In the genomic region with DNA sequence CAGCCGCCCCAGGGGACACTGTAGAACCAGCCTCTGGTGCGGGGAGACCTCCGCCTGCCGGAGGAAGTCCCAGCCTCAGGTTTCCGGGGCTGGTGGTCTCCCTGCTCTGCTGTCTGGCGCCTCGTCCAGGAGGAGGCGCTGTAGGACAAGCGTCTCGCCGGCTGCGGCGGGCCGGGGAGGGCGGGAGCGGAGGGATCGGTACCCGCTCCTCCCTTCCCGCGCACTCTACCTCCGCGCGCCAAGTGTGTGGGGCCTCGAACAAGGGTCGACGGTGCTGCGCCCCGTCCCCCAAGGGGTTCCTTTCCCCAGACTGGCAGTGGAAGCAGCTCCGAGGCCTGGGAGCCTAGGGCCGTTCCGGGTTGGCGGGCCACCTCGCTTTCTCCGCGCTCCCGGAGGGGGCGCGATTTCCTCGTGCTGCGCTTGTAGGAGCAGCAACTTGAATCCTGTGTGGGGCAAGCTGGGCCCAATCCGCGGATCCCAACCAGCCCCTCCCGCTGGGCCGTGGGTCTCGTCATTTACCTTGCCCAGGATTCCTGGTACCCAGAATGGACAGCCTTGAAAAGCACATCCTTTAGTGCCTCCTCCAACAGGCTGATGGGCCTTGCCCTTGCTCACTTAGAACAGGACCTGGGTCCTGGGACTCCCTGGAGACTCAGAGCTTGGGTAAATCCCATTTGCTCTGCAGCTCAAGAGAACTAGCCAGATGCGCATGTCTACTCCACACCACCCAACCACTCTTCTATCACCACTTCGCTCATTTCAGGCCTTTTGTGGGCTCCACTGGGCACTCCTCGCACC, we compare ENCODE assay signal across 1 cellular context.
TF ChIP-seq lines count a peak whose summit lies in the region.

No MANE protein-coding gene starts in this region.

TF ChIP-seq in K562, 482 proteins besides CTCF, POLR2A, EP300 and RAD21 (continued from another document and continues in another):
- TF ChIP-seq PRDM10 (IDR thresholded peaks at IDR 0.05; ENCODE audit: partially characterized antibody) (no peak), PCBP1 (IDR thresholded peaks at IDR 0.05; ENCODE audit: low read depth, low read length, poor library complexity, severe bottlenecking) (peak; percentile 75), NFIC (IDR thresholded peaks at IDR 0.05) (peak; percentile 69), ETS1 (conservative IDR thresholded peaks at IDR 0.05; ENCODE audit: control insufficient read depth, low read depth, low read length) (0 out of 2 replicates have a peak, but pooled peaks have one; percentile 5), TAF15 (IDR thresholded peaks at IDR 0.05; ENCODE audit: low read depth, low read length) (no peak), ZNF24 (IDR thresholded peaks at IDR 0.05) (0 out of 2 replicates have a peak, but pooled peaks have one; percentile 18), ZBTB11 (CRISPR knock-in tag; IDR thresholded peaks at IDR 0.05) (no peak), TOE1 (IDR thresholded peaks at IDR 0.05; ENCODE audit: borderline replicate concordance) (peak; percentile 55; the same call in 1 of the 2 replicates), TOE1 (CRISPR knock-in tag; IDR thresholded peaks at IDR 0.05; ENCODE audit: borderline replicate concordance, low read depth) (no peak), ESRRA (IDR thresholded peaks at IDR 0.05; ENCODE audit: borderline replicate concordance, low read depth) (0 out of 2 replicates have a peak, but pooled peaks have one; percentile 43), ZSCAN29 (IDR thresholded peaks at IDR 0.05) (0 out of 2 replicates have a peak, but pooled peaks have one; percentile 42), TFAP4 (CRISPR knock-in tag; IDR thresholded peaks at IDR 0.05; ENCODE audit: borderline replicate concordance) (peak; percentile 57; the same call in 1 of the 2 replicates), ELF2 (CRISPR knock-in tag; IDR thresholded peaks at IDR 0.05) (peak; percentile 73; the same call in 1 of the 2 replicates), RBM34 (IDR thresholded peaks at IDR 0.05; ENCODE audit: borderline replicate concordance, insufficient read depth, low read length) (no peak), MAX (CRISPR knock-in tag; IDR thresholded peaks at IDR 0.05) (peak; percentile 41; the same call in 1 of the 2 replicates), CHD2 (IDR thresholded peaks at IDR 0.05; ENCODE audit: low read depth, low read length) (0 out of 2 replicates have a peak, but pooled peaks have one; percentile 33), BMI1 (IDR thresholded peaks at IDR 0.05; ENCODE audit: low read length) (peak; percentile 9; the same call in 1 of the 2 replicates), LCOR (CRISPR knock-in tag; IDR thresholded peaks at IDR 0.05) (peak; percentile 73; the same call in 1 of the 2 replicates), ZNF146 (CRISPR knock-in tag; IDR thresholded peaks at IDR 0.05; ENCODE audit: unreplicated experiment) (no peak), PHF8 (IDR thresholded peaks at IDR 0.05; ENCODE audit: borderline replicate concordance, low read length) (peak; percentile 8; the same call in 1 of the 2 replicates), ZNF764 (CRISPR knock-in tag; IDR thresholded peaks at IDR 0.05; ENCODE audit: low read depth) (peak; percentile 76; the same call in 1 of the 2 replicates), SMC3 (conservative IDR thresholded peaks at IDR 0.05; ENCODE audit: insufficient read depth, low read depth, low read length) (peak; percentile 95), PHF21A (IDR thresholded peaks at IDR 0.05; ENCODE audit: borderline replicate concordance, low read depth) (peak; percentile 52; the same call in 1 of the 2 replicates), CBX1 (IDR thresholded peaks at IDR 0.05; ENCODE audit: low read depth) (0 out of 2 replicates have a peak, but pooled peaks have one; percentile 61), CTBP1 (IDR thresholded peaks at IDR 0.05; ENCODE audit: borderline replicate concordance) (peak; percentile 74; the same call in 1 of the 2 replicates), MAFF (IDR thresholded peaks at IDR 0.05; ENCODE audit: low read length) (no peak), ZNF778 (CRISPR knock-in tag; IDR thresholded peaks at IDR 0.05) (no peak), TRIM28 (IDR thresholded peaks at IDR 0.05) (no peak), ELF1 (tag; IDR thresholded peaks at IDR 0.05) (peak; percentile 78)
- TF ChIP-seq, protein P1, sequence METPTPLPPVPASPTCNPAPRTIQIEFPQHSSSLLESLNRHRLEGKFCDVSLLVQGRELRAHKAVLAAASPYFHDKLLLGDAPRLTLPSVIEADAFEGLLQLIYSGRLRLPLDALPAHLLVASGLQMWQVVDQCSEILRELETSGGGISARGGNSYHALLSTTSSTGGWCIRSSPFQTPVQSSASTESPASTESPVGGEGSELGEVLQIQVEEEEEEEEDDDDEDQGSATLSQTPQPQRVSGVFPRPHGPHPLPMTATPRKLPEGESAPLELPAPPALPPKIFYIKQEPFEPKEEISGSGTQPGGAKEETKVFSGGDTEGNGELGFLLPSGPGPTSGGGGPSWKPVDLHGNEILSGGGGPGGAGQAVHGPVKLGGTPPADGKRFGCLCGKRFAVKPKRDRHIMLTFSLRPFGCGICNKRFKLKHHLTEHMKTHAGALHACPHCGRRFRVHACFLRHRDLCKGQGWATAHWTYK (CRISPR knock-in tag; IDR thresholded peaks at IDR 0.05), result 0 out of 2 replicates have a peak, but pooled peaks have one; percentile 25
- TF ChIP-seq, protein P2, sequence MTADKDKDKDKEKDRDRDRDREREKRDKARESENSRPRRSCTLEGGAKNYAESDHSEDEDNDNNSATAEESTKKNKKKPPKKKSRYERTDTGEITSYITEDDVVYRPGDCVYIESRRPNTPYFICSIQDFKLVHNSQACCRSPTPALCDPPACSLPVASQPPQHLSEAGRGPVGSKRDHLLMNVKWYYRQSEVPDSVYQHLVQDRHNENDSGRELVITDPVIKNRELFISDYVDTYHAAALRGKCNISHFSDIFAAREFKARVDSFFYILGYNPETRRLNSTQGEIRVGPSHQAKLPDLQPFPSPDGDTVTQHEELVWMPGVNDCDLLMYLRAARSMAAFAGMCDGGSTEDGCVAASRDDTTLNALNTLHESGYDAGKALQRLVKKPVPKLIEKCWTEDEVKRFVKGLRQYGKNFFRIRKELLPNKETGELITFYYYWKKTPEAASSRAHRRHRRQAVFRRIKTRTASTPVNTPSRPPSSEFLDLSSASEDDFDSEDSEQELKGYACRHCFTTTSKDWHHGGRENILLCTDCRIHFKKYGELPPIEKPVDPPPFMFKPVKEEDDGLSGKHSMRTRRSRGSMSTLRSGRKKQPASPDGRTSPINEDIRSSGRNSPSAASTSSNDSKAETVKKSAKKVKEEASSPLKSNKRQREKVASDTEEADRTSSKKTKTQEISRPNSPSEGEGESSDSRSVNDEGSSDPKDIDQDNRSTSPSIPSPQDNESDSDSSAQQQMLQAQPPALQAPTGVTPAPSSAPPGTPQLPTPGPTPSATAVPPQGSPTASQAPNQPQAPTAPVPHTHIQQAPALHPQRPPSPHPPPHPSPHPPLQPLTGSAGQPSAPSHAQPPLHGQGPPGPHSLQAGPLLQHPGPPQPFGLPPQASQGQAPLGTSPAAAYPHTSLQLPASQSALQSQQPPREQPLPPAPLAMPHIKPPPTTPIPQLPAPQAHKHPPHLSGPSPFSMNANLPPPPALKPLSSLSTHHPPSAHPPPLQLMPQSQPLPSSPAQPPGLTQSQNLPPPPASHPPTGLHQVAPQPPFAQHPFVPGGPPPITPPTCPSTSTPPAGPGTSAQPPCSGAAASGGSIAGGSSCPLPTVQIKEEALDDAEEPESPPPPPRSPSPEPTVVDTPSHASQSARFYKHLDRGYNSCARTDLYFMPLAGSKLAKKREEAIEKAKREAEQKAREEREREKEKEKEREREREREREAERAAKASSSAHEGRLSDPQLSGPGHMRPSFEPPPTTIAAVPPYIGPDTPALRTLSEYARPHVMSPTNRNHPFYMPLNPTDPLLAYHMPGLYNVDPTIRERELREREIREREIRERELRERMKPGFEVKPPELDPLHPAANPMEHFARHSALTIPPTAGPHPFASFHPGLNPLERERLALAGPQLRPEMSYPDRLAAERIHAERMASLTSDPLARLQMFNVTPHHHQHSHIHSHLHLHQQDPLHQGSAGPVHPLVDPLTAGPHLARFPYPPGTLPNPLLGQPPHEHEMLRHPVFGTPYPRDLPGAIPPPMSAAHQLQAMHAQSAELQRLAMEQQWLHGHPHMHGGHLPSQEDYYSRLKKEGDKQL (CRISPR knock-in tag; IDR thresholded peaks at IDR 0.05; ENCODE audit: borderline replicate concordance), result no peak
- TF ChIP-seq, protein P3, sequence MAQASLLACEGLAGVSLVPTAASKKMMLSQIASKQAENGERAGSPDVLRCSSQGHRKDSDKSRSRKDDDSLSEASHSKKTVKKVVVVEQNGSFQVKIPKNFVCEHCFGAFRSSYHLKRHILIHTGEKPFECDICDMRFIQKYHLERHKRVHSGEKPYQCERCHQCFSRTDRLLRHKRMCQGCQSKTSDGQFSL (CRISPR knock-in tag; IDR thresholded peaks at IDR 0.05), result 0 out of 2 replicates have a peak, but pooled peaks have one; percentile 35
- TF ChIP-seq, protein P3 (tag; IDR thresholded peaks at IDR 0.05), result no peak
- TF ChIP-seq, protein P4, sequence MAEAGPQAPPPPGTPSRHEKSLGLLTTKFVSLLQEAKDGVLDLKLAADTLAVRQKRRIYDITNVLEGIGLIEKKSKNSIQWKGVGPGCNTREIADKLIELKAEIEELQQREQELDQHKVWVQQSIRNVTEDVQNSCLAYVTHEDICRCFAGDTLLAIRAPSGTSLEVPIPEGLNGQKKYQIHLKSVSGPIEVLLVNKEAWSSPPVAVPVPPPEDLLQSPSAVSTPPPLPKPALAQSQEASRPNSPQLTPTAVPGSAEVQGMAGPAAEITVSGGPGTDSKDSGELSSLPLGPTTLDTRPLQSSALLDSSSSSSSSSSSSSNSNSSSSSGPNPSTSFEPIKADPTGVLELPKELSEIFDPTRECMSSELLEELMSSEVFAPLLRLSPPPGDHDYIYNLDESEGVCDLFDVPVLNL (CRISPR knock-in tag; IDR thresholded peaks at IDR 0.05; ENCODE audit: low read depth), result 0 out of 2 replicates have a peak, but pooled peaks have one; percentile 21
